ENCODE assay signal across 8 cellular contexts in genomic region chr2:149561309-149561926, GRCh38. TPM values are rescaled to one million over a fixed set of nuclear protein-coding genes. Genes with fewer than 3 reads are reported as not detected.
DNase-seq lines count a peak whose midpoint lies in the region; ATAC-seq lines count a peak whose summit lies in the region.

No MANE protein-coding gene starts in this region.

- ATAC-seq in GM21528 (IDR thresholded peaks at IDR 0.05; ENCODE audit: low FRiP score, unreplicated experiment) (peak; percentile 45), HG03457 (IDR thresholded peaks at IDR 0.05; ENCODE audit: unreplicated experiment) (no peak), GM18858 (IDR thresholded peaks at IDR 0.05; ENCODE audit: unreplicated experiment) (no peak)

- DNase-seq in Caki2 (ENCODE audit: low read depth), result peak; percentile 35
- DNase-seq in NCI-H748 treated with DMSO at 0.1 percent for 48 hours (lab: John Stamatoyannopoulos, UW), result peak; percentile 57
- peak; percentile 61 for DNase-seq in dermis blood vessel endothelial cell
- DNase-seq in myocyte (ENCODE audit: low read depth), result peak; percentile 54
- no peak for DNase-seq in activated CD4-positive, CD25-positive, alpha-beta regulatory T cell (lab: John Stamatoyannopoulos, UW)

- in situ Hi-C loops in Caki2 (cut with HindIII; ENCODE audit: low pct_unique_long_range_greater_than_20kb, low sequenced_read_pairs), result no loop called here

RNA-seq across cellular contexts. Expression of gene MMADHC, which starts 26.2 kb away (rescaled TPM):
- 195 and 239 TPM in 2 replicates for total RNA-seq in Caki2 (2014; rRNA removed; shearing (Covaris generic); ENCODE audit: low replicate concordance)
- total RNA-seq in dermis blood vessel endothelial cell (184 and 204 TPM in 2 replicates), myocyte (176 and 182 TPM in 2 replicates)
- 89.8 TPM for polyA plus RNA-seq in myocyte (2012)

Comparison
In these comparisons a context has a peak if more than half of its experiments do, and no peak if none do; other contexts are left out.
1. DNase-seq: peak in Caki2 (single experiment), NCI-H748 treated with DMSO at 0.1 percent for 48 hours (single experiment), dermis blood vessel endothelial cell (single experiment) and myocyte (single experiment); none in activated CD4-positive, CD25-positive, alpha-beta regulatory T cell (0 of 4).